ENCODE assay signal across 16 cellular contexts in genomic region chr19:47022541-47023447, GRCh38. TPM values are rescaled to one million over a fixed set of nuclear protein-coding genes. Genes with fewer than 3 reads are reported as not detected.
A peak's percentile ranks its signal among the peaks of the same experiment; 100 is the strongest.
DNase-seq lines count a peak whose midpoint lies in the region; ATAC-seq and TF ChIP-seq lines count a peak whose summit lies in the region.
"Had no signal": no experiment of that assay in that cellular context is flagged by ENCODE, and none has a peak within 500 bp of the region (broad histone marks: within the 10 kb centered on the region; RNA-seq: fewer than 3 reads in every experiment).

No MANE protein-coding gene starts in this region.

- H3K27ac Mint-ChIP-seq in Calu3 (ENCODE audit: unreplicated experiment) = no peak overlapping the region
- H3K27ac Mint-ChIP-seq in activated naive CD8-positive, alpha-beta T cell treated with anti-CD3 and anti-CD28 coated beads for 36 hours = no peak overlapping the region
- H3K27ac Mint-ChIP-seq: activated CD4-positive, alpha-beta T cell treated with anti-CD3 and anti-CD28 coated beads for 36 hours had no signal

- peaks cover 19% of the 10 kb centered on the region for H3K36me3 Mint-ChIP-seq in Calu3 (ENCODE audit: insufficient read depth, unreplicated experiment)
- H3K36me3 Mint-ChIP-seq in activated naive CD8-positive, alpha-beta T cell treated with anti-CD3 and anti-CD28 coated beads for 36 hours = no peaks in the 10 kb centered on the region

- H3K4me1 ChIP-seq in HUES48 (ENCODE audit: control insufficient read depth, insufficient read depth, low read length) = peaks cover 16% of the 10 kb centered on the region

- H3K27me3 ChIP-seq in HUES48 (ENCODE audit: control insufficient read depth, insufficient read depth, low read length) = peaks cover 63% of the 10 kb centered on the region

- H3K9me3 ChIP-seq in HUES48 (ENCODE audit: control insufficient read depth, insufficient read depth, low read length) = no peaks in the 10 kb centered on the region
- H3K9me3 ChIP-seq: BLaER1 treated with 17β-estradiol and CSF1 and Interleukin-3, amounts not matched to agents 10 nM and 100 nM; gastrocnemius medialis; suprapubic skin had no signal

- CTCF ChIA-PET in Calu3 (lab: Charles Lee) = interaction anchor here (0.6 to 1.4 kb wide), 1 partner anchor 10 kb away, joined by 3 to 7 read pairs; no protein-coding TSS in a partner anchor

- no peak overlapping the region for H3K9ac ChIP-seq in HUES48 (ENCODE audit: low read depth, low read length)

- ATAC-seq in SK-N-SH treated with all-trans-retinoic acid at 6 μM for 48 hours (peak; percentile 7; the same call in 2 of the 3 replicates), left lobe of liver (peak; percentile 42)
- ATAC-seq: activated CD4-positive, alpha-beta T cell treated with anti-CD3 and anti-CD28 coated beads for 36 hours; gastrocnemius medialis had no signal

- H3K4me3 Mint-ChIP-seq in Calu3 (ENCODE audit: low read depth, unreplicated experiment) = peak overlapping the region; percentile 39
- no peak overlapping the region for H3K4me3 Mint-ChIP-seq in activated naive CD8-positive, alpha-beta T cell treated with anti-CD3 and anti-CD28 coated beads for 36 hours
- H3K4me3 Mint-ChIP-seq: activated CD4-positive, alpha-beta T cell treated with anti-CD3 and anti-CD28 coated beads for 36 hours; central memory CD8-positive, alpha-beta T cell had no signal

- H3K27ac ChIP-seq in HUES48 (ENCODE audit: low read depth, low read length) = no peak overlapping the region
- H3K27ac ChIP-seq: BLaER1 treated with 17β-estradiol and CSF1 and Interleukin-3, amounts not matched to agents 10 nM and 100 nM; gastrocnemius medialis; suprapubic skin had no signal

- intact Hi-C loops in Calu3 (cut with micrococcal nuclease; ENCODE audit: unreplicated experiment) = no loop called here

- H3K4me1 Mint-ChIP-seq in Calu3 (ENCODE audit: low read depth, unreplicated experiment) = no peaks in the 10 kb centered on the region
- peaks cover 9% of the 10 kb centered on the region for H3K4me1 Mint-ChIP-seq in activated naive CD8-positive, alpha-beta T cell treated with anti-CD3 and anti-CD28 coated beads for 36 hours

- H3K36me3 ChIP-seq in HUES48 (ENCODE audit: control insufficient read depth, insufficient read depth, low read length) = no peaks in the 10 kb centered on the region
- H3K36me3 ChIP-seq: BLaER1 treated with 17β-estradiol and CSF1 and Interleukin-3, amounts not matched to agents 10 nM and 100 nM; gastrocnemius medialis; suprapubic skin had no signal

- TF ChIP-seq CTCF in Calu3 (IDR thresholded peaks at IDR 0.05; ENCODE audit: unreplicated experiment) = no peak

- peaks cover 85% of the 10 kb centered on the region for H3K27me3 Mint-ChIP-seq in Calu3 (ENCODE audit: unreplicated experiment)
- peaks cover 78% of the 10 kb centered on the region for H3K27me3 Mint-ChIP-seq in activated naive CD8-positive, alpha-beta T cell treated with anti-CD3 and anti-CD28 coated beads for 36 hours

- peak overlapping the region; percentile 46; the same call in 1 of the 2 replicates for H3K4me3 ChIP-seq in HUES48 (ENCODE audit: low read depth, low read length)
- H3K4me3 ChIP-seq: BLaER1 treated with 17β-estradiol and CSF1 and Interleukin-3, amounts not matched to agents 10 nM and 100 nM; gastrocnemius medialis; suprapubic skin had no signal

- no TSS peak for BruUV-seq in Calu3 (replicated peaks; lab: Mats Ljungman, UMichigan)

- no peaks in the 10 kb centered on the region for H3K9me3 Mint-ChIP-seq in Calu3 (ENCODE audit: low read depth, unreplicated experiment)
- no peaks in the 10 kb centered on the region for H3K9me3 Mint-ChIP-seq in activated naive CD8-positive, alpha-beta T cell treated with anti-CD3 and anti-CD28 coated beads for 36 hours
- H3K9me3 Mint-ChIP-seq: central memory CD8-positive, alpha-beta T cell had no signal

- no peak for DNase-seq in Calu3
- DNase-seq in left lobe of liver (ENCODE audit: low spot score) = no peak
- DNase-seq in activated naive CD8-positive, alpha-beta T cell treated with anti-CD3 and anti-CD28 coated beads for 36 hours = no peak
- no peak for DNase-seq in occipital lobe (lab: John Stamatoyannopoulos, UW)
- DNase-seq in ureter (ENCODE audit: low spot score) = no peak
- DNase-seq: activated CD4-positive, alpha-beta T cell treated with anti-CD3 and anti-CD28 coated beads for 36 hours; activated T-cell treated with anti-CD3 and anti-CD28 coated beads, Interleukin-2, amount 50 U/mL, for 1 hour; gastrocnemius medialis; MM.1S; NCI-H226 had no signal

TF ChIP-seq in SK-N-SH treated with all-trans-retinoic acid at 6 μM for 48 hours, 23 proteins besides CTCF, POLR2A, EP300 and RAD21 (continues in another document):
- TF ChIP-seq ZFP3 (CRISPR knock-in tag; IDR thresholded peaks at IDR 0.05) (no peak), TOX (CRISPR knock-in tag; IDR thresholded peaks at IDR 0.05; ENCODE audit: borderline replicate concordance) (no peak), TSHZ2 (CRISPR knock-in tag; IDR thresholded peaks at IDR 0.05) (no peak), ISL1 (CRISPR knock-in tag; IDR thresholded peaks at IDR 0.05) (no peak), SNAI2 (CRISPR knock-in tag; IDR thresholded peaks at IDR 0.05) (no peak), TCF4 (CRISPR knock-in tag; IDR thresholded peaks at IDR 0.05; ENCODE audit: borderline replicate concordance) (no peak), ZFP30 (CRISPR knock-in tag; IDR thresholded peaks at IDR 0.05) (no peak), CSDC2 (CRISPR knock-in tag; IDR thresholded peaks at IDR 0.05) (no peak), RARB (CRISPR knock-in tag; IDR thresholded peaks at IDR 0.05) (no peak), ZNF70 (CRISPR knock-in tag; IDR thresholded peaks at IDR 0.05) (no peak), PPARA (CRISPR knock-in tag; IDR thresholded peaks at IDR 0.05; ENCODE audit: borderline replicate concordance) (no peak), ZC3H10 (CRISPR knock-in tag; IDR thresholded peaks at IDR 0.05) (no peak), ESRRG (CRISPR knock-in tag; IDR thresholded peaks at IDR 0.05) (no peak)
- TF ChIP-seq, protein P1, sequence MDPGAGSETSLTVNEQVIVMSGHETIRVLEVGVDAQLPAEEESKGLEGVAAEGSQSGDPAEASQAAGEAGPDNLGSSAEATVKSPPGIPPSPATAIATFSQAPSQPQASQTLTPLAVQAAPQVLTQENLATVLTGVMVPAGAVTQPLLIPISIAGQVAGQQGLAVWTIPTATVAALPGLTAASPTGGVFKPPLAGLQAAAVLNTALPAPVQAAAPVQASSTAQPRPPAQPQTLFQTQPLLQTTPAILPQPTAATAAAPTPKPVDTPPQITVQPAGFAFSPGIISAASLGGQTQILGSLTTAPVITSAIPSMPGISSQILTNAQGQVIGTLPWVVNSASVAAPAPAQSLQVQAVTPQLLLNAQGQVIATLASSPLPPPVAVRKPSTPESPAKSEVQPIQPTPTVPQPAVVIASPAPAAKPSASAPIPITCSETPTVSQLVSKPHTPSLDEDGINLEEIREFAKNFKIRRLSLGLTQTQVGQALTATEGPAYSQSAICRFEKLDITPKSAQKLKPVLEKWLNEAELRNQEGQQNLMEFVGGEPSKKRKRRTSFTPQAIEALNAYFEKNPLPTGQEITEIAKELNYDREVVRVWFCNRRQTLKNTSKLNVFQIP (CRISPR knock-in tag; IDR thresholded peaks at IDR 0.05; ENCODE audit: borderline replicate concordance, low read depth) = no peak
- TF ChIP-seq, protein P2, sequence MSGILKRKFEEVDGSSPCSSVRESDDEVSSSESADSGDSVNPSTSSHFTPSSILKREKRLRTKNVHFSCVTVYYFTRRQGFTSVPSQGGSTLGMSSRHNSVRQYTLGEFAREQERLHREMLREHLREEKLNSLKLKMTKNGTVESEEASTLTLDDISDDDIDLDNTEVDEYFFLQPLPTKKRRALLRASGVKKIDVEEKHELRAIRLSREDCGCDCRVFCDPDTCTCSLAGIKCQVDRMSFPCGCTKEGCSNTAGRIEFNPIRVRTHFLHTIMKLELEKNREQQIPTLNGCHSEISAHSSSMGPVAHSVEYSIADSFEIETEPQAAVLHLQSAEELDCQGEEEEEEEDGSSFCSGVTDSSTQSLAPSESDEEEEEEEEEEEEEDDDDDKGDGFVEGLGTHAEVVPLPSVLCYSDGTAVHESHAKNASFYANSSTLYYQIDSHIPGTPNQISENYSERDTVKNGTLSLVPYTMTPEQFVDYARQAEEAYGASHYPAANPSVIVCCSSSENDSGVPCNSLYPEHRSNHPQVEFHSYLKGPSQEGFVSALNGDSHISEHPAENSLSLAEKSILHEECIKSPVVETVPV (CRISPR knock-in tag; IDR thresholded peaks at IDR 0.05) = no peak

RNA-seq across cellular contexts. Expression of gene NPAS1, which starts 3.2 kb away (rescaled TPM):
- total RNA-seq in Calu3 (2022) (1.2 and 2.9 TPM in 2 replicates), left lobe of liver (0.08 TPM), occipital lobe (5.8 TPM), ureter (not detected)
- under 1 TPM; 0.52 to 0.91 TPM for total RNA-seq in activated naive CD8-positive, alpha-beta T cell treated with anti-CD3 and anti-CD28 coated beads for 36 hours
- total RNA-seq: RPMI7951 had no signal

RNA-seq across cellular contexts. Expression of gene TMEM160, which starts 25.6 kb away (rescaled TPM):
- total RNA-seq in Calu3 (2022) (55.7 and 61.5 TPM in 2 replicates), left lobe of liver (19.2 TPM), occipital lobe (20.9 TPM), ureter (15.5 TPM)
- 10 to 100 TPM; 48.9 to 49.2 TPM for total RNA-seq in activated naive CD8-positive, alpha-beta T cell treated with anti-CD3 and anti-CD28 coated beads for 36 hours
